ENCODE assay signal across 19 cellular contexts in the genomic region with DNA sequence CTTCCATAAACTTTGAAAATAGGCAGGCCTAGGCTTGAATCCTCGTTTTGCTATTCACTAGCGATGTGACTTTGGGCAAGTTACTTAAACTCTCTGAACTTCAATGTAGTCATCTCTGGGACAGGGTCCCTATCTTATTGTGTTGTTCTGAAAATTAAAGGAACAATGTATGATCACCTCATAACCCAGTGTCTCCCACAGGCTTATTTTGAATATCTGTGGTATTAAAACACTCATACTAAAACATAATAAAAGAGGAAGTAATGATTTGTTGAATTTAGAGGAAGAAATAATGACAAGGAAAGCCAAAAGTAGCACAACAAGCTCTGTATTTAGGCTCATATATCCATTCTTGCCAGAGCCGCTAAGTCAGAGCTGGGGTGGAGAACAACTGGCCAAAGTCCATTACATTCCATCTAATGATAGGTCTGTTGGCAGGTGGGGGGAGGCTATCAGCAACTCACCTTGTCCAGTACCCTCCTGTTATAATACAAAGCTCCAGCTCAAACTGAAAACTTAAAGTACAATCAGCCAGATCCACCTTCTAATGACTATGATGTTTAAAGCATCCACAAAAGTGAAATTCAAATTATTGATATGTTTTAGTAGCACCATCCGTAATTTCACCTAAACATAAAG.
DNase-seq lines count a peak whose midpoint lies in the region; ATAC-seq and TF ChIP-seq lines count a peak whose summit lies in the region.
"Had no signal": no experiment of that assay in that cellular context is flagged by ENCODE, and none has a peak within 500 bp of the region (broad histone marks: within the 10 kb centered on the region; RNA-seq: fewer than 3 reads in every experiment).

No MANE protein-coding gene starts in this region.

- H3K36me3 Mint-ChIP-seq in dendritic cell treated with granulocyte-macrophage colony-stimulating factor and Interleukin-4, amounts not matched to agents 40 ng/mL and 50 ng/mL, for 4 days (ENCODE audit: low read depth) = no peaks in the 10 kb centered on the region
- H3K36me3 Mint-ChIP-seq in neural progenitor cell = no peaks in the 10 kb centered on the region
- H3K36me3 Mint-ChIP-seq: activated naive CD8-positive, alpha-beta T cell treated with anti-CD3 and anti-CD28 coated beads, Interleukin-2, amount 10 ng/mL, durations not matched to agents 7 days and 5 days; mesothelial cell of epicardium had no signal

- H3K79me2 ChIP-seq in DOHH2 (ENCODE audit: control insufficient read depth, low read length) = no peaks in the 10 kb centered on the region
- H3K79me2 ChIP-seq in neural progenitor cell (ENCODE audit: low read depth) = no peaks in the 10 kb centered on the region

- peaks cover 44% of the 10 kb centered on the region for H3K4me1 Mint-ChIP-seq in dendritic cell treated with granulocyte-macrophage colony-stimulating factor and Interleukin-4, amounts not matched to agents 40 ng/mL and 50 ng/mL, for 4 days (ENCODE audit: low read depth)
- no peaks in the 10 kb centered on the region for H3K4me1 Mint-ChIP-seq in neural progenitor cell
- H3K4me1 Mint-ChIP-seq: activated naive CD8-positive, alpha-beta T cell treated with anti-CD3 and anti-CD28 coated beads, Interleukin-2, amount 10 ng/mL, durations not matched to agents 7 days and 5 days; mesothelial cell of epicardium had no signal

- H3K4me2 ChIP-seq in DOHH2 (ENCODE audit: low read length) (peak overlapping the region; percentile 52), neural progenitor cell (no peak overlapping the region)

- H3K9me3 ChIP-seq in DOHH2 (ENCODE audit: control insufficient read depth, insufficient read depth, low read length) (no peaks in the 10 kb centered on the region), neural progenitor cell (ENCODE audit: low read depth) (no peaks in the 10 kb centered on the region)
- H3K9me3 ChIP-seq: ovary had no signal

- H3K27me3 ChIP-seq in DOHH2 (ENCODE audit: control insufficient read depth, low read length) (no peaks in the 10 kb centered on the region), neural progenitor cell (no peaks in the 10 kb centered on the region)
- H3K27me3 ChIP-seq: ovary had no signal

- H3K9me3 Mint-ChIP-seq in dendritic cell treated with granulocyte-macrophage colony-stimulating factor and Interleukin-4, amounts not matched to agents 40 ng/mL and 50 ng/mL, for 4 days = no peaks in the 10 kb centered on the region
- peaks cover 4% of the 10 kb centered on the region for H3K9me3 Mint-ChIP-seq in neural progenitor cell
- H3K9me3 Mint-ChIP-seq: activated naive CD8-positive, alpha-beta T cell treated with anti-CD3 and anti-CD28 coated beads, Interleukin-2, amount 10 ng/mL, durations not matched to agents 7 days and 5 days had no signal

- peak overlapping the region; percentile 33 for H3K4me3 ChIP-seq in DOHH2 (ENCODE audit: low read length)
- no peak overlapping the region for H3K4me3 ChIP-seq in neural progenitor cell
- H3K4me3 ChIP-seq: ovary had no signal

- H3F3A ChIP-seq in DOHH2 (ENCODE audit: control insufficient read depth, insufficient read depth) (no peaks in the 10 kb centered on the region), neural progenitor cell (ENCODE audit: low read depth) (no peaks in the 10 kb centered on the region)

- no peaks in the 10 kb centered on the region for H3K9me2 ChIP-seq in DOHH2 (replicated peaks; ENCODE audit: control insufficient read depth, low read length)

- H4K20me1 ChIP-seq in DOHH2 (ENCODE audit: control insufficient read depth, insufficient read depth, low read depth, low read length) (no peaks in the 10 kb centered on the region), neural progenitor cell (ENCODE audit: low read depth) (no peaks in the 10 kb centered on the region)

- ATAC-seq in GM21367 (IDR thresholded peaks at IDR 0.05; ENCODE audit: unreplicated experiment) = peak; percentile 43
- peak; percentile 32 for ATAC-seq in HG03432 (IDR thresholded peaks at IDR 0.05; ENCODE audit: unreplicated experiment)
- ATAC-seq in GM21526 (IDR thresholded peaks at IDR 0.05; ENCODE audit: low FRiP score, unreplicated experiment) = no peak
- ATAC-seq: Panc1 had no signal

- no peaks in the 10 kb centered on the region for H3K36me3 ChIP-seq in DOHH2 (ENCODE audit: control insufficient read depth, low read length)
- no peaks in the 10 kb centered on the region for H3K36me3 ChIP-seq in neural progenitor cell
- H3K36me3 ChIP-seq: ovary had no signal

- no peaks in the 10 kb centered on the region for H3K27me3 Mint-ChIP-seq in dendritic cell treated with granulocyte-macrophage colony-stimulating factor and Interleukin-4, amounts not matched to agents 40 ng/mL and 50 ng/mL, for 4 days
- H3K27me3 Mint-ChIP-seq in neural progenitor cell (ENCODE audit: insufficient read depth, low read depth) = peaks cover 8% of the 10 kb centered on the region

- H3K4me3 Mint-ChIP-seq in dendritic cell treated with granulocyte-macrophage colony-stimulating factor and Interleukin-4, amounts not matched to agents 40 ng/mL and 50 ng/mL, for 4 days = no peak overlapping the region
- no peak overlapping the region for H3K4me3 Mint-ChIP-seq in neural progenitor cell
- H3K4me3 Mint-ChIP-seq: activated naive CD8-positive, alpha-beta T cell treated with anti-CD3 and anti-CD28 coated beads, Interleukin-2, amount 10 ng/mL, durations not matched to agents 7 days and 5 days; mesothelial cell of epicardium had no signal

- no peak overlapping the region for H3K9ac ChIP-seq in neural progenitor cell

- intact Hi-C loops in dendritic cell treated with granulocyte-macrophage colony-stimulating factor and Interleukin-4, amounts not matched to agents 40 ng/mL and 50 ng/mL, for 4 days (cut with micrococcal nuclease) = no loop called here

- H3K4me1 ChIP-seq in DOHH2 (ENCODE audit: control insufficient read depth, low read length) = peaks cover 32% of the 10 kb centered on the region
- H3K4me1 ChIP-seq in neural progenitor cell = no peaks in the 10 kb centered on the region

- TF ChIP-seq CTCF in DOHH2 (IDR thresholded peaks at IDR 0.05; ENCODE audit: low read depth, low read length, poor library complexity, severe bottlenecking) (no peak), neural progenitor cell (IDR thresholded peaks at IDR 0.05) (no peak)

- peak overlapping the region; percentile 4; the same call in 1 of the 2 replicates for H3K27ac ChIP-seq in DOHH2 (ENCODE audit: low read depth, low read length)
- H3K27ac ChIP-seq in neural progenitor cell = no peak overlapping the region
- H3K27ac ChIP-seq: ovary had no signal

- H2AFZ ChIP-seq in neural progenitor cell (replicated peaks) = no peak overlapping the region

- DNase-seq in ureter (ENCODE audit: low spot score) (no peak), putamen (ENCODE audit: low spot score) (no peak), neural progenitor cell (ENCODE audit: low spot score) (no peak)
- DNase-seq: activated naive CD8-positive, alpha-beta T cell treated with anti-CD3 and anti-CD28 coated beads, Interleukin-2, amount 10 ng/mL, durations not matched to agents 7 days and 5 days; Calu3; central memory CD4-positive, alpha-beta T cell; KBM-7; NCI-H146; ovary; stimulated activated CD4-positive, alpha-beta T cell treated with anti-CD3 and anti-CD28 coated beads, Interleukin-12 subunit alpha, Interleukin-12 subunit beta, amount 100 ng/mL, for 4 hours; substantia nigra; T-helper 2 cell had no signal

- H3K27ac Mint-ChIP-seq in dendritic cell treated with granulocyte-macrophage colony-stimulating factor and Interleukin-4, amounts not matched to agents 40 ng/mL and 50 ng/mL, for 4 days = peak overlapping the region; percentile 83
- H3K27ac Mint-ChIP-seq in neural progenitor cell = no peak overlapping the region
- H3K27ac Mint-ChIP-seq: activated naive CD8-positive, alpha-beta T cell treated with anti-CD3 and anti-CD28 coated beads, Interleukin-2, amount 10 ng/mL, durations not matched to agents 7 days and 5 days; mesothelial cell of epicardium had no signal
